ENCODE assay signal across 17 cellular contexts in the genomic region with DNA sequence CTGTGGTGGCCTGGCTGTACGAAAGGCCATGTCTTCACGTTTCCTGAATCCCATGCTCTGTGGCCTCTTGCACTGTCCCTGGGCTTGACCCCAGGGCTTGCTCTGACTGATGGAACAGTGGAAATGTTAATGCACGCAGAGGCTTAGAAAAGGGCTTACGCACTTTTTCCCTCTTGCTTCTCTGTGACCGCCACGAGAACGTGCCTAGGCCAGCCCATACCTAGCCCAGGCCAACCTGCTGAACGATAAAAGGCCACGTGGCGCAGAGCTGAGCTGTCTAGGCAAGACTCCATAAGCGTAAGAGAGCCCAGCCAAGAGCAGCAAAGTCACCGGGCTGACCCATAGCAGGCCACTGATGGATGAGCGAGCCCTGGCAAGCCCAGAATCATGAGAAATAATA.
"Had no signal": no experiment of that assay in that cellular context is flagged by ENCODE, and none has a peak within 500 bp of the region (broad histone marks: within the 10 kb centered on the region; RNA-seq: fewer than 3 reads in every experiment).

No MANE protein-coding gene starts in this region.

- H3K9me3 ChIP-seq: esophagus squamous epithelium, right atrium auricular region, transverse colon had no signal

- FAIRE-seq: endometrium, small intestine had no signal

- DNase-seq: activated CD4-positive, alpha-beta memory T cell treated with anti-CD3 and anti-CD28 coated beads for 36 hours; activated effector memory CD4-positive, alpha-beta T cell treated with Interleukin-2 at 50 U/mL for 16 hours; activated T-cell treated with anti-CD3 and anti-CD28 coated beads, Interleukin-2, amount 50 U/mL, for 4 hours; esophagus squamous epithelium; glutamatergic neuron; hypothalamus; kidney glomerular epithelial cell; midbrain; small intestine; stimulated activated CD4-positive, alpha-beta T cell treated with anti-CD3 and anti-CD28 coated beads, Interleukin-4, amount 100 ng/mL, for 4 hours; stimulated activated CD8-positive, alpha-beta memory T cell treated with anti-CD3 and anti-CD28 coated beads, Interleukin-4, amount 100 ng/mL, for 48 hours; stimulated activated naive CD4-positive, alpha-beta T cell treated with Interleukin-2 at 50 U/mL for 16 hours; substantia nigra; T-helper 9 cell; transverse colon had no signal

- H3K36me3 ChIP-seq: esophagus squamous epithelium, right atrium auricular region, transverse colon had no signal

- H3K4me3 ChIP-seq: esophagus squamous epithelium, right atrium auricular region, transverse colon had no signal

- ATAC-seq: activated T-cell treated with anti-CD3 and anti-CD28 coated beads, Interleukin-2, amount 50 U/mL, for 4 hours had no signal

- H3K27ac ChIP-seq: right atrium auricular region, transverse colon had no signal

- H3K27me3 ChIP-seq: esophagus squamous epithelium, right atrium auricular region, transverse colon had no signal
